28 cellular contexts compared by ENCODE assay signal in the genomic region with DNA sequence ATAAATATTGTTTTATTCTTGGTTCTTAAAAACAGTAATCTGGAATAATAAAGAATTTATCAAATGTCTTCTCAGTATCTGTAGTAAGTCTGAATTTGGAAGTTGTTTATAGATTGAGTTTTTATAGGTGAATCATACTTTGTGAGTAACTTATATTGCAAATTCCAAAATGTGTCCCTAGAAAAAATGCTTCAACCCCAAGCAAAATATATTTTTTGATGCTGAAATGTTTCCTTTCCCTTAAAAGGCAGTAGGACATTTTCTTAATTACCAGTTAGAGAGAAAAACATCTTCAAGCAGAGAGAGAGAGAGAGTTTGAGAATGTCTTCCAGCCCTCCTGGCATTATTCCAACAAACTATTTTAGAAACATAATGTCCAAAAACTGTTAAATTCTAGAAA.
"Had no signal": no experiment of that assay in that cellular context is flagged by ENCODE, and none has a peak within 500 bp of the region (broad histone marks: within the 10 kb centered on the region; RNA-seq: fewer than 3 reads in every experiment).

No MANE protein-coding gene starts in this region.

- H3K4me3 Mint-ChIP-seq: activated CD4-positive, alpha-beta memory T cell treated with anti-CD3 and anti-CD28 coated beads for 36 hours; activated naive CD4-positive, alpha-beta T cell treated with anti-CD3 and anti-CD28 coated beads for 36 hours; activated naive CD8-positive, alpha-beta T cell treated with anti-CD3 and anti-CD28 coated beads for 36 hours; activated T-helper 1 cell treated with anti-CD3 and anti-CD28 coated beads, Interleukin-12 subunit alpha, Interleukin-12 subunit beta, Interleukin-2, Interleukin-4 antibody, amounts not matched to agents 30 ng/mL and 10 ng/mL and 1 ng/mL, durations not matched to agents 14 hours and 24 hours and 36 hours; natural killer cell; neural progenitor cell had no signal

- H3K36me3 Mint-ChIP-seq: natural killer cell had no signal

- H3K9me3 ChIP-seq: ascending aorta, heart right ventricle, left ventricle myocardium inferior, right atrium auricular region, suprapubic skin, tibial artery had no signal

- H3K36me3 ChIP-seq: ascending aorta, brain microvascular endothelial cell, heart right ventricle, left ventricle myocardium inferior, neural progenitor cell, right atrium auricular region, spleen, suprapubic skin, tibial artery had no signal

- FAIRE-seq: endothelial cell of umbilical vein, TTC549 had no signal

- H3K4me2 ChIP-seq: neural progenitor cell had no signal

- H3K9ac ChIP-seq: neural progenitor cell had no signal

- H3K4me3 ChIP-seq: ascending aorta, heart right ventricle, left ventricle myocardium inferior, lung, neural progenitor cell, right atrium auricular region, spleen, suprapubic skin, tibial artery had no signal

- H3K27ac ChIP-seq: ascending aorta, brain microvascular endothelial cell, heart right ventricle, left ventricle myocardium inferior, neural progenitor cell, right atrium auricular region, spleen, suprapubic skin, tibial artery, VCaP had no signal

- H2AFZ ChIP-seq: neural progenitor cell had no signal

- H3K9me3 Mint-ChIP-seq: activated naive CD8-positive, alpha-beta T cell treated with anti-CD3 and anti-CD28 coated beads for 36 hours; natural killer cell had no signal

- ATAC-seq: heart right ventricle, natural killer cell had no signal

- H3K27ac Mint-ChIP-seq: activated CD4-positive, alpha-beta memory T cell treated with anti-CD3 and anti-CD28 coated beads for 36 hours; activated naive CD4-positive, alpha-beta T cell treated with anti-CD3 and anti-CD28 coated beads for 36 hours; activated naive CD8-positive, alpha-beta T cell treated with anti-CD3 and anti-CD28 coated beads for 36 hours; activated T-helper 1 cell treated with anti-CD3 and anti-CD28 coated beads, Interleukin-12 subunit alpha, Interleukin-12 subunit beta, Interleukin-2, Interleukin-4 antibody, amounts not matched to agents 30 ng/mL and 10 ng/mL and 1 ng/mL, durations not matched to agents 14 hours and 24 hours and 36 hours; natural killer cell; neural progenitor cell had no signal

- H3K27me3 ChIP-seq: ascending aorta, brain microvascular endothelial cell, heart right ventricle, neural progenitor cell, right atrium auricular region, spleen, suprapubic skin, tibial artery had no signal

- DNase-seq: activated CD4-positive, alpha-beta memory T cell treated with anti-CD3 and anti-CD28 coated beads for 36 hours; activated CD4-positive, alpha-beta T cell treated with anti-CD3 and anti-CD28 coated beads for 48 hours; activated CD8-positive, alpha-beta memory T cell treated with anti-CD3 and anti-CD28 coated beads, Interleukin-2, amount 50 U/mL, for 4 hours; activated effector memory CD4-positive, alpha-beta T cell treated with anti-CD3 and anti-CD28 coated beads, Interleukin-2, amount 50 U/mL, for 16 hours; activated naive CD4-positive, alpha-beta T cell treated with anti-CD3 and anti-CD28 coated beads for 36 hours; activated naive CD8-positive, alpha-beta T cell treated with anti-CD3 and anti-CD28 coated beads for 36 hours; activated T-cell treated with anti-CD3 and anti-CD28 coated beads, Interleukin-2, amount 50 U/mL, for 1 hour; brain microvascular endothelial cell; cortex of kidney; foreskin melanocyte; heart right ventricle; islet precursor cell; left ventricle myocardium inferior; mesendoderm; natural killer cell; occipital lobe; spleen; stimulated activated naive CD4-positive, alpha-beta T cell; tibial artery had no signal

- H3K27me3 Mint-ChIP-seq: activated CD4-positive, alpha-beta memory T cell treated with anti-CD3 and anti-CD28 coated beads for 36 hours; activated naive CD8-positive, alpha-beta T cell treated with anti-CD3 and anti-CD28 coated beads for 36 hours had no signal
